In the genomic region with DNA sequence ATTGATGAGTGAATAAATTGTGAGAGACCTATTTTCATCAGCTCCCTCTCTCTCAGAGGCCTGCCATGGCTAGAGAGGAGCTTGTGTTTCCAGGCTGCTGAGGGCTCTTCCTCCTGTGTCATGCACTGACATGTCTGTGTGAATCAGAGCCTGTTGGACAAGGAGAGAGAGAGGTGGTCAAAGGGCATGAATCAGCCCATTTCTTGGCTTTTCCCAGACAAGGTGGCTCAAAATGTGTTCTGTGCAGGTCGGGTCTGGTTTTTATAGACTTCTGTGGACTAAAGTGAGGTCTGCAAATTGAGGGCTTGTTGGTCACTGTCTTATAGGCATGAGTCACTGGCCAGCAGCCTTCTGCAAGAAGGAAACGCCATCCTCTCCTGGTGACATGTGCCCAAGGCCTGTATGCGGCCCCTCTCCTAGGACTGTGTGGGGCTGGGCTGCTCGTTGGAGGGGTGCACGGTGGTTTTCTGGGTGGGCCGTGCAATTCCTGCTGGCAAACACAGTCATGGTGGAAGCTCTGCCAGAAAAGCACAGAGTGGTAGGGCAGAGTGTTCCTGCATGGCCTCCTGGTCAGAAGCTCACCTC, we compare ENCODE assay signal across 1 cellular context.
TF ChIP-seq lines count a peak whose summit lies in the region.

No MANE protein-coding gene starts in this region.

TF ChIP-seq in HCT116, 20 proteins besides CTCF, POLR2A, EP300 and RAD21 (continued from another document):
- TF ChIP-seq YY1 (IDR thresholded peaks at IDR 0.05; ENCODE audit: extremely low read depth, insufficient replicate concordance, low read depth, low read length) = no peak
- no peak for TF ChIP-seq EZH2phosphoT487 (IDR thresholded peaks at IDR 0.05; ENCODE audit: borderline replicate concordance)
- no peak for TF ChIP-seq POLR2AphosphoS5 (IDR thresholded peaks at IDR 0.05; ENCODE audit: low read depth, low read length)
- TF ChIP-seq EGR1 (IDR thresholded peaks at IDR 0.05; ENCODE audit: low read depth) = no peak
